ENCODE assay signal across 23 cellular contexts in genomic region chr9:83646500-83647239, GRCh38. TPM values are rescaled to one million over a fixed set of nuclear protein-coding genes. Genes with fewer than 3 reads are reported as not detected.
"Had no signal": no experiment of that assay in that cellular context is flagged by ENCODE, and none has a peak within 500 bp of the region (broad histone marks: within the 10 kb centered on the region; RNA-seq: fewer than 3 reads in every experiment).

No MANE protein-coding gene starts in this region.

- H3K9me3 ChIP-seq: adrenal gland, ascending aorta, gastroesophageal sphincter, spleen, stomach, testis, vagina had no signal

- H3K9me3 Mint-ChIP-seq: activated CD8-positive, alpha-beta T cell treated with anti-CD3 and anti-CD28 coated beads for 36 hours; naive B cell had no signal

- H3K4me1 ChIP-seq: adrenal gland, ascending aorta, gastroesophageal sphincter, stomach, testis, vagina had no signal

- H3K4me1 Mint-ChIP-seq: activated CD8-positive, alpha-beta memory T cell treated with anti-CD3 and anti-CD28 coated beads, Interleukin-2, amount 10 ng/mL, durations not matched to agents 7 days and 5 days had no signal

- H3K27ac Mint-ChIP-seq: activated CD8-positive, alpha-beta memory T cell treated with anti-CD3 and anti-CD28 coated beads, Interleukin-2, amount 10 ng/mL, durations not matched to agents 7 days and 5 days; activated CD8-positive, alpha-beta T cell treated with anti-CD3 and anti-CD28 coated beads for 36 hours; activated naive CD8-positive, alpha-beta T cell; type B pancreatic cell had no signal

- H3K4me3 ChIP-seq: adrenal gland, ascending aorta, gastroesophageal sphincter, heart right ventricle, spleen, stomach, testis, vagina had no signal

- DNase-seq: activated CD4-positive, alpha-beta T cell treated with anti-CD3 and anti-CD28 coated beads for 48 hours; activated CD8-positive, alpha-beta memory T cell treated with anti-CD3 and anti-CD28 coated beads, Interleukin-2, amount 10 ng/mL, durations not matched to agents 7 days and 5 days; activated CD8-positive, alpha-beta T cell treated with anti-CD3 and anti-CD28 coated beads for 36 hours; activated T-cell treated with anti-CD3 and anti-CD28 coated beads, Interleukin-2, amount 50 U/mL, for 1 hour; adrenal gland; brain microvascular endothelial cell; caudate nucleus; dermis blood vessel endothelial cell; effector memory CD4-positive, alpha-beta T cell; heart right ventricle; islet precursor cell; left cardiac atrium; naive B cell; occipital lobe; spleen; stimulated activated CD4-positive, alpha-beta T cell treated with anti-CD3 and anti-CD28 coated beads, Interleukin-4, amount 100 ng/mL, for 1 hour; stomach; testis had no signal

- H3K27me3 ChIP-seq: adrenal gland, ascending aorta, brain microvascular endothelial cell, gastroesophageal sphincter, heart right ventricle, spleen, stomach, testis, vagina had no signal

- H3K27ac ChIP-seq: adrenal gland, ascending aorta, brain microvascular endothelial cell, gastroesophageal sphincter, heart right ventricle, spleen, stomach, testis, vagina had no signal

- ATAC-seq: activated CD8-positive, alpha-beta memory T cell treated with anti-CD3 and anti-CD28 coated beads, Interleukin-2, amount 10 ng/mL, durations not matched to agents 7 days and 5 days; activated CD8-positive, alpha-beta T cell treated with anti-CD3 and anti-CD28 coated beads for 36 hours; gastroesophageal sphincter; left cardiac atrium had no signal

- H3K36me3 ChIP-seq: adrenal gland had no signal

- H3K4me3 Mint-ChIP-seq: activated CD8-positive, alpha-beta memory T cell treated with anti-CD3 and anti-CD28 coated beads, Interleukin-2, amount 10 ng/mL, durations not matched to agents 7 days and 5 days; activated CD8-positive, alpha-beta T cell treated with anti-CD3 and anti-CD28 coated beads for 36 hours; activated naive CD8-positive, alpha-beta T cell; naive B cell; type B pancreatic cell had no signal

- H3K27me3 Mint-ChIP-seq: activated CD8-positive, alpha-beta memory T cell treated with anti-CD3 and anti-CD28 coated beads, Interleukin-2, amount 10 ng/mL, durations not matched to agents 7 days and 5 days; activated CD8-positive, alpha-beta T cell treated with anti-CD3 and anti-CD28 coated beads for 36 hours; activated naive CD8-positive, alpha-beta T cell; naive B cell; type B pancreatic cell had no signal

RNA-seq across cellular contexts. Expression of gene IDNK, which starts 23.7 kb away (rescaled TPM):
- total RNA-seq: ascending aorta, vagina had no signal
